ENCODE assay signal across 8 cellular contexts in genomic region chr1:147273409-147274307, GRCh38. TPM values are rescaled to one million over a fixed set of nuclear protein-coding genes. Genes with fewer than 3 reads are reported as not detected.
A peak's percentile ranks its signal among the peaks of the same experiment; 100 is the strongest.
DNase-seq lines count a peak whose midpoint lies in the region; ATAC-seq and TF ChIP-seq lines count a peak whose summit lies in the region.

No MANE protein-coding gene starts in this region.

- intact Hi-C loops in A673 (cut with micrococcal nuclease; ENCODE audit: unreplicated experiment) = loop anchor here (5.0 kb wide), 2 partner anchors 119 to 619 kb away; no protein-coding TSS in a partner anchor

- H3K4me1 ChIP-seq in A673 (ENCODE audit: insufficient read depth, low read length, poor library complexity, severe bottlenecking) = peaks cover 10% of the 10 kb centered on the region
- H3K4me1 ChIP-seq in SK-N-SH (ENCODE audit: control insufficient read depth in 1 of 2, insufficient read depth in 2 of 2, low read depth in 1 of 2, low read length in 1 of 2) = peaks cover 6 to 9% of the 10 kb centered on the region in 2 experiments; a peak in 2 of 4 replicates
- peaks cover 0 to 6% of the 10 kb centered on the region in 2 donors for H3K4me1 ChIP-seq in muscle layer of duodenum (ENCODE audit: control insufficient read depth in 1 of 2, insufficient read depth in 2 of 2, low read length in 2 of 2)

- H3K4me3 ChIP-seq in A673 (ENCODE audit: low read depth, low read length, poor library complexity, severe bottlenecking) (no peak overlapping the region), SK-N-SH (ENCODE audit: low read depth in 2 of 2, low read length in 1 of 2) (no peak overlapping the region; a peak in 1 of 4 replicates), muscle layer of duodenum (ENCODE audit: low read depth in 1 of 2, low read length in 2 of 2) (no peak overlapping the region)

- no peaks in the 10 kb centered on the region for H3K27me3 ChIP-seq in A673 (replicated peaks; ENCODE audit: insufficient read depth, low read depth, low read length, poor library complexity)
- H3K27me3 ChIP-seq in SK-N-SH (ENCODE audit: insufficient read depth) = no peaks in the 10 kb centered on the region
- H3K27me3 ChIP-seq in muscle layer of duodenum (ENCODE audit: low read depth, low read length) = no peaks in the 10 kb centered on the region

- no peaks in the 10 kb centered on the region for H3K9me2 ChIP-seq in SK-N-SH

- H3K9me3 ChIP-seq in A673 (ENCODE audit: low read depth, low read length, poor library complexity, severe bottlenecking) (no peaks in the 10 kb centered on the region), SK-N-SH (no peaks in the 10 kb centered on the region), muscle layer of duodenum (ENCODE audit: control insufficient read depth in 1 of 2, low read length in 2 of 2) (no peaks in the 10 kb centered on the region)

- peak overlapping the region; percentile 35; the same call in 1 of the 2 replicates for H3K4me2 ChIP-seq in SK-N-SH

- peak; percentile 77 for TF ChIP-seq CTCF in A673 (conservative IDR thresholded peaks at IDR 0.05; ENCODE audit: low read depth, low read length)
- peak; percentile 70 for TF ChIP-seq CTCF in SK-N-SH (IDR thresholded peaks at IDR 0.05)

- CTCF ChIA-PET in A673 (lab: Charles Lee) (interaction anchor here (0.6 to 1.5 kb wide), 7 partner anchors 48 to 619 kb away, joined by 3 to 18 read pairs (median 4); no protein-coding TSS in a partner anchor), SK-N-SH (lab: Yijun Ruan, JAX) (interaction anchor here (0.7 to 4.6 kb wide), 31 partner anchors 8 to 619 kb away, joined by 3 to 51 read pairs (median 4); partner anchors contain the start of gene CHD1L)

- H3K9me3 Mint-ChIP-seq in T-helper 2 cell treated with Interferon-gamma antibody and Interleukin-4, amounts not matched to agents 5 μg/mL and 100 μg/mL, for 36 hours = no peaks in the 10 kb centered on the region

- H3K4me3 Mint-ChIP-seq in T-helper 2 cell treated with Interferon-gamma antibody and Interleukin-4, amounts not matched to agents 5 μg/mL and 100 μg/mL, for 36 hours = no peak overlapping the region

- peak; percentile 74 for TF ChIP-seq RAD21 in SK-N-SH (IDR thresholded peaks at IDR 0.05; ENCODE audit: low read length)

- H3K36me3 Mint-ChIP-seq in T-helper 2 cell treated with Interferon-gamma antibody and Interleukin-4, amounts not matched to agents 5 μg/mL and 100 μg/mL, for 36 hours (ENCODE audit: low read depth) = peaks cover 49% of the 10 kb centered on the region

- H3F3A ChIP-seq in SK-N-SH (replicated peaks; ENCODE audit: insufficient read depth) = peaks cover 3% of the 10 kb centered on the region

- peaks cover 6% of the 10 kb centered on the region for H3K4me1 Mint-ChIP-seq in T-helper 2 cell treated with Interferon-gamma antibody and Interleukin-4, amounts not matched to agents 5 μg/mL and 100 μg/mL, for 36 hours (ENCODE audit: low read depth)

- no peaks in the 10 kb centered on the region for H3K27me3 Mint-ChIP-seq in T-helper 2 cell treated with Interferon-gamma antibody and Interleukin-4, amounts not matched to agents 5 μg/mL and 100 μg/mL, for 36 hours (ENCODE audit: low read depth)

- no peaks in the 10 kb centered on the region for H3K79me2 ChIP-seq in SK-N-SH (ENCODE audit: insufficient read depth)

- no peak overlapping the region for H3K27ac Mint-ChIP-seq in T-helper 2 cell treated with Interferon-gamma antibody and Interleukin-4, amounts not matched to agents 5 μg/mL and 100 μg/mL, for 36 hours

- DNase-seq in A673 (ENCODE audit: low spot score) (peak; percentile 80), GDM1 (lab: John Stamatoyannopoulos, UW) (peak; percentile 5), NAMALWA (ENCODE audit: low spot score) (peak; percentile 86), SK-N-SH (peak; percentile 54), epithelial cell of prostate (ENCODE audit: low read depth, low spot score) (peak; percentile 44)
- DNase-seq in T-helper 2 cell treated with Interferon-gamma antibody and Interleukin-4, amounts not matched to agents 5 μg/mL and 100 μg/mL, for 36 hours (ENCODE audit: low spot score) = no peak

- no peak for TF ChIP-seq EP300 in SK-N-SH (IDR thresholded peaks at IDR 0.05; ENCODE audit: borderline replicate concordance in 1 of 2, low read depth in 1 of 2, low read length in 1 of 2)

- no peaks in the 10 kb centered on the region for H4K20me1 ChIP-seq in SK-N-SH (ENCODE audit: insufficient read depth)

- no TSS peak for BruUV-seq in A673 (replicated peaks; lab: Mats Ljungman, UMichigan)

- H3K9ac ChIP-seq in SK-N-SH = peak overlapping the region; percentile 14; the same call in 1 of the 2 replicates

- H3K36me3 ChIP-seq in A673 (ENCODE audit: insufficient read depth, low read length, poor library complexity, severe bottlenecking) (peaks cover 34% of the 10 kb centered on the region), SK-N-SH (replicated peaks in 1 of 2; ENCODE audit: control insufficient read depth in 1 of 2, insufficient read depth in 2 of 2, low read length in 1 of 2) (peaks cover 41 to 72% of the 10 kb centered on the region in 2 experiments), muscle layer of duodenum (ENCODE audit: control insufficient read depth in 1 of 2, insufficient read depth in 2 of 2, low read length in 2 of 2) (peaks cover 41 to 65% of the 10 kb centered on the region in 2 donors)

- ATAC-seq in HG03342 (IDR thresholded peaks at IDR 0.05; ENCODE audit: unreplicated experiment) = no peak

- WGBS in SK-N-SH (ENCODE audit: low lambda C conversion rate) = 26% methylated on average over 5 of the region's 5 CpGs

- POLR2A ChIA-PET in A673 (lab: Charles Lee; ENCODE audit: low non-redundant PET) = no interaction called here
- POLR2A ChIA-PET in SK-N-SH (lab: Yijun Ruan, JAX) = no interaction called here

- H3K27ac ChIP-seq in A673 (ENCODE audit: low read depth, low read length, poor library complexity, severe bottlenecking) (peak overlapping the region; percentile 17), SK-N-SH (ENCODE audit: low read depth in 2 of 2, low read length in 1 of 2) (peak overlapping the region; percentile 53 to 67; a peak in 3 of 4 replicates), epithelial cell of prostate (peak overlapping the region; percentile 78), muscle layer of duodenum (ENCODE audit: low read length) (peak overlapping the region; percentile 62)

- H2AFZ ChIP-seq in SK-N-SH (ENCODE audit: low read depth) = 0 out of 2 replicates have a peak overlapping the region, but pooled peaks have one; percentile 4

TF ChIP-seq in SK-N-SH, 30 proteins besides CTCF, POLR2A, EP300 and RAD21:
- TF ChIP-seq IRF3 (IDR thresholded peaks at IDR 0.05; ENCODE audit: low read depth, low read length) (no peak), TEAD4 (IDR thresholded peaks at IDR 0.05; ENCODE audit: borderline replicate concordance, insufficient read depth) (no peak), SMC3 (IDR thresholded peaks at IDR 0.05; ENCODE audit: low read depth, low read length) (peak; percentile 40; the same call in 1 of the 2 replicates), JUND (IDR thresholded peaks at IDR 0.05) (peak; percentile 67), USF2 (IDR thresholded peaks at IDR 0.05; ENCODE audit: borderline replicate concordance, low read depth, low read length) (no peak), FOSL2 (IDR thresholded peaks at IDR 0.05; ENCODE audit: borderline replicate concordance, low read depth) (peak; percentile 50; the same call in 1 of the 2 replicates), TCF12 (IDR thresholded peaks at IDR 0.05) (peak; percentile 51; the same call in 1 of the 2 replicates), MEF2A (IDR thresholded peaks at IDR 0.05; ENCODE audit: borderline replicate concordance, low read depth) (0 out of 2 replicates have a peak, but pooled peaks have one; percentile 27)

RNA-seq across cellular contexts. Expression of gene CHD1L, which starts 31.2 kb away (rescaled TPM):
- 62.1 and 64.5 TPM in 2 replicates for total RNA-seq in A673 (2021)
- polyA plus RNA-seq in SK-N-SH (2012; rRNA removed) = 24.7 and 37.2 TPM in 2 replicates
- polyA plus RNA-seq in SK-N-SH (2012; cell fraction: cytosol; rRNA removed) = 32.3 and 34.1 TPM in 2 replicates
- 28.2 and 53.7 TPM in 2 replicates for polyA plus RNA-seq in SK-N-SH (2012; cell fraction: nucleus; rRNA removed)

RNA-seq across cellular contexts. Expression of gene FMO5, which starts 48.5 kb away (rescaled TPM):
- 0.24 and 0.31 TPM in 2 replicates for total RNA-seq in A673 (2021)
- 0.30 and 0.50 TPM in 2 replicates for polyA plus RNA-seq in SK-N-SH (2012; rRNA removed)
- 0.55 and 0.76 TPM in 2 replicates for polyA plus RNA-seq in SK-N-SH (2012; cell fraction: cytosol; rRNA removed)
- polyA plus RNA-seq in SK-N-SH (2012; cell fraction: nucleus; rRNA removed) = 1.2 and 1.4 TPM in 2 replicates

Comparison
In these comparisons a context has a peak if more than half of its experiments do, and no peak if none do; other contexts are left out.
1. H3K27ac ChIP-seq: peak in every context shown above with its lines; median percentile 78 in epithelial cell of prostate; 62 in muscle layer of duodenum; 60 in SK-N-SH; 17 in A673.